31 cellular contexts compared by ENCODE assay signal in the genomic region with DNA sequence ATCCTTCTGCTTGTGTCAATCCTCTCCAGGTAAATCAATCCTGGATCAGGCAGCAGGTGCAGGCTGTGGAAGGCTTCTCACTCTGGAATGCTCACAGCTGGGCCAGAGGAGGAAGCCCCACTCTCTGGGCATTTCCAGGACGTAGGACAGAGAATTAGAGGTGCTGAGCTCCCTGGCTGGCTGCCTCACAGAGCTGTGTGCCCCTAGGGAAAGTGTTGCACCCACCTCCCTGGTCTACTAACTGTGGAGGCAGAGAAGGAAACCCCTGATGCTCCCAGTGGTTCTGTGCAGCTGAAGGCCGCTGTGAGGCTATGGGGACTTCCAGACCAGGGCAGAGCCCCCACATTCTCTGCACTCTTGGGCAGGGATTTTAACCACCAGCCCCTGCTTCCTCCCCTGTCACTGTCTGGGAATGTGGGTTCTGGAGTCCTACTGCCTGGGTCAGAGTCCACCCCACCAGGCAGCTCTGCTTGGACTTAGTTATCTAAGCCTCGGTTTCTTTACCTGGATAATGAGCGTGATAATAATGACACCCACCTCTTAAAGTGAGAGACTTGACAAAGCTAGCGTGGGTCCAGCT.
A peak's percentile ranks its signal among the peaks of the same experiment; 100 is the strongest.
DNase-seq lines count a peak whose midpoint lies in the region; ATAC-seq, FAIRE-seq and TF ChIP-seq lines count a peak whose summit lies in the region.
"Had no signal": no experiment of that assay in that cellular context is flagged by ENCODE, and none has a peak within 500 bp of the region (broad histone marks: within the 10 kb centered on the region; RNA-seq: fewer than 3 reads in every experiment).

No MANE protein-coding gene starts in this region.

- peaks cover 0 to 4% (median 0%) of the 10 kb centered on the region in 5 donors for H3K27me3 Mint-ChIP-seq in naive thymus-derived CD4-positive, alpha-beta T cell

- H2AFZ ChIP-seq in HepG2 (ENCODE audit: low read length), result no peak overlapping the region
- no peak overlapping the region for H2AFZ ChIP-seq in smooth muscle cell (ENCODE audit: low read depth)
- H2AFZ ChIP-seq: parathyroid adenoma had no signal

- ATAC-seq in HepG2, result peak; percentile 69
- ATAC-seq in naive thymus-derived CD4-positive, alpha-beta T cell, result no peak
- ATAC-seq: Panc1, right cardiac atrium had no signal

- H3K27ac Mint-ChIP-seq in naive thymus-derived CD4-positive, alpha-beta T cell, result no peak overlapping the region
- H3K27ac Mint-ChIP-seq: activated CD4-positive, alpha-beta memory T cell treated with anti-CD3 and anti-CD28 coated beads, Interleukin-2, amount 10 ng/mL, durations not matched to agents 7 days and 5 days; IgD-negative memory B cell; natural killer cell treated with Interleukin-12 subunit alpha and Interleukin-12 subunit beta and Interleukin-15 and Interleukin-18, amount 100 ng/mL, for 72 hours; T-helper 2 cell treated with Interferon-gamma antibody and Interleukin-4, amounts not matched to agents 5 μg/mL and 100 μg/mL, for 36 hours had no signal

- no peaks in the 10 kb centered on the region for H3K9me3 Mint-ChIP-seq in naive thymus-derived CD4-positive, alpha-beta T cell
- H3K9me3 Mint-ChIP-seq: activated CD4-positive, alpha-beta memory T cell treated with anti-CD3 and anti-CD28 coated beads, Interleukin-2, amount 10 ng/mL, durations not matched to agents 7 days and 5 days; IgD-negative memory B cell; natural killer cell treated with Interleukin-12 subunit alpha and Interleukin-12 subunit beta and Interleukin-15 and Interleukin-18, amount 100 ng/mL, for 72 hours; T-helper 2 cell treated with Interferon-gamma antibody and Interleukin-4, amounts not matched to agents 5 μg/mL and 100 μg/mL, for 36 hours had no signal

- no peaks in the 10 kb centered on the region for H3K36me3 ChIP-seq in HepG2 (replicated peaks in 1 of 2; ENCODE audit: control insufficient read depth in 1 of 2, insufficient read depth in 2 of 2, low read length in 2 of 2)
- H3K36me3 ChIP-seq in smooth muscle cell (ENCODE audit: low read depth), result no peaks in the 10 kb centered on the region
- no peaks in the 10 kb centered on the region for H3K36me3 ChIP-seq in naive thymus-derived CD4-positive, alpha-beta T cell (ENCODE audit: control insufficient read depth in 2 of 3, insufficient read depth in 3 of 3, low read length in 3 of 3)
- H3K36me3 ChIP-seq: adrenal gland, stomach had no signal

- intact Hi-C loops in HepG2 (cut with micrococcal nuclease; ENCODE audit: unreplicated experiment), result loop anchor here (10.0 kb wide), 1 partner anchor 95 kb away; no protein-coding TSS in a partner anchor
- intact Hi-C loops in naive thymus-derived CD4-positive, alpha-beta T cell (cut with micrococcal nuclease), result no loop called here

- WGBS in HepG2 (ENCODE audit: low lambda C conversion rate), result 0% methylated on average over 2 of the region's 5 CpGs
- WGBS in smooth muscle cell (ENCODE audit: low lambda C conversion rate), result 66% methylated on average over 5 of the region's 5 CpGs

- no peak for FAIRE-seq in HepG2 (lab: Jason Lieb, UNC)
- FAIRE-seq: bronchial epithelial cell, colon, H54 had no signal

- H4K20me1 ChIP-seq in HepG2 (ENCODE audit: insufficient read depth, low read length), result no peaks in the 10 kb centered on the region
- H4K20me1 ChIP-seq in smooth muscle cell (ENCODE audit: low read depth), result no peaks in the 10 kb centered on the region

- POLR2A ChIA-PET in HepG2 (lab: Yijun Ruan, JAX), result no interaction called here
- POLR2A ChIA-PET in naive thymus-derived CD4-positive, alpha-beta T cell (lab: Charles Lee), result no interaction called here

- H3K79me2 ChIP-seq in HepG2 (ENCODE audit: insufficient read depth, low read length) (no peaks in the 10 kb centered on the region), smooth muscle cell (ENCODE audit: low read depth) (no peaks in the 10 kb centered on the region)
- H3K79me2 ChIP-seq: parathyroid adenoma had no signal

- BruUV-seq in HepG2 (replicated peaks; lab: Mats Ljungman, UMichigan), result no TSS peak

- H3K4me2 ChIP-seq in HepG2 (ENCODE audit: low read depth, low read length) (peak overlapping the region; percentile 37), smooth muscle cell (no peak overlapping the region)

- H3K9ac ChIP-seq in HepG2 (ENCODE audit: insufficient read depth, low read depth, low read length), result no peak overlapping the region
- H3K9ac ChIP-seq in smooth muscle cell (ENCODE audit: low read depth), result no peak overlapping the region
- H3K9ac ChIP-seq: parathyroid adenoma had no signal

- CTCF ChIA-PET in HepG2 (lab: Yijun Ruan, JAX; ENCODE audit: low intra/inter-chr PET ratio, low total read pairs), result no interaction called here
- CTCF ChIA-PET in naive thymus-derived CD4-positive, alpha-beta T cell (lab: Charles Lee), result no interaction called here

- H3K9me3 ChIP-seq in HepG2 (ENCODE audit: low read length) (no peaks in the 10 kb centered on the region), smooth muscle cell (replicated peaks; ENCODE audit: low read depth) (no peaks in the 10 kb centered on the region)
- no peaks in the 10 kb centered on the region for H3K9me3 ChIP-seq in naive thymus-derived CD4-positive, alpha-beta T cell (ENCODE audit: control insufficient read depth in 2 of 3, low read length in 3 of 3)
- H3K9me3 ChIP-seq: adrenal gland, stomach had no signal

- DNase-seq in ELR (ENCODE audit: low read depth), result peak; percentile 40
- peak; percentile 45 for DNase-seq in astrocyte of the hippocampus (ENCODE audit: low read depth, low spot score)
- peak; percentile 21 for DNase-seq in HepG2 (ENCODE audit: low spot score)
- DNase-seq in smooth muscle cell (lab: John Stamatoyannopoulos, UW; ENCODE audit: unreplicated experiment), result no peak
- no peak for DNase-seq in Ammon's horn (ENCODE audit: low spot score)
- no peak for DNase-seq in activated CD4-positive, CD25-positive, alpha-beta regulatory T cell treated with anti-CD3 and anti-CD28 coated beads, Interleukin-2, amount 50 U/mL, for 72 hours
- no peak for DNase-seq in naive thymus-derived CD4-positive, alpha-beta T cell
- DNase-seq: activated CD4-positive, alpha-beta memory T cell treated with anti-CD3 and anti-CD28 coated beads, Interleukin-2, amount 10 ng/mL, durations not matched to agents 7 days and 5 days; activated CD8-positive, alpha-beta memory T cell treated with anti-CD3 and anti-CD28 coated beads, Interleukin-2, amount 50 U/mL, for 4 hours; activated naive CD4-positive, alpha-beta T cell; adrenal gland; DMS79; effector memory CD4-positive, alpha-beta T cell; NCI-H1092; NCI-H1694; NCI-H446; NCI-H774; right cardiac atrium; SIG-M5; stimulated activated CD4-positive, alpha-beta T cell treated with anti-CD3 and anti-CD28 coated beads, Interleukin-12 subunit alpha, Interleukin-12 subunit beta, amount 100 ng/mL, for 4 hours; stimulated activated CD4-positive, alpha-beta T cell treated with anti-CD3 and anti-CD28 coated beads, Interleukin-2, amount 100 ng/mL, for 48 hours; stomach had no signal

- no peak for TF ChIP-seq POLR2A in HepG2 (IDR thresholded peaks at IDR 0.05; ENCODE audit: insufficient read depth in 1 of 2, low read depth in 2 of 2, low read length in 2 of 2)

- no peak overlapping the region for H3K4me3 Mint-ChIP-seq in naive thymus-derived CD4-positive, alpha-beta T cell
- H3K4me3 Mint-ChIP-seq: activated CD4-positive, alpha-beta memory T cell treated with anti-CD3 and anti-CD28 coated beads, Interleukin-2, amount 10 ng/mL, durations not matched to agents 7 days and 5 days; IgD-negative memory B cell; natural killer cell treated with Interleukin-12 subunit alpha and Interleukin-12 subunit beta and Interleukin-15 and Interleukin-18, amount 100 ng/mL, for 72 hours; T-helper 2 cell treated with Interferon-gamma antibody and Interleukin-4, amounts not matched to agents 5 μg/mL and 100 μg/mL, for 36 hours had no signal

- no peaks in the 10 kb centered on the region for H3K36me3 Mint-ChIP-seq in naive thymus-derived CD4-positive, alpha-beta T cell
- H3K36me3 Mint-ChIP-seq: IgD-negative memory B cell; natural killer cell treated with Interleukin-12 subunit alpha and Interleukin-12 subunit beta and Interleukin-15 and Interleukin-18, amount 100 ng/mL, for 72 hours had no signal

- H3K4me1 ChIP-seq in HepG2 (ENCODE audit: insufficient read depth, low read length) (peaks cover 22% of the 10 kb centered on the region), smooth muscle cell (ENCODE audit: low read depth) (peaks cover 5% of the 10 kb centered on the region)
- no peaks in the 10 kb centered on the region for H3K4me1 ChIP-seq in naive thymus-derived CD4-positive, alpha-beta T cell (ENCODE audit: control insufficient read depth in 2 of 2, insufficient read depth in 2 of 2, low read length in 2 of 2)

- H3K4me3 ChIP-seq in HepG2 (replicated peaks in 1 of 3; ENCODE audit: insufficient read depth in 1 of 3, low read depth in 2 of 3, low read length in 3 of 3) (no peak overlapping the region), smooth muscle cell (no peak overlapping the region)
- no peak overlapping the region for H3K4me3 ChIP-seq in naive thymus-derived CD4-positive, alpha-beta T cell (ENCODE audit: low read length)
- H3K4me3 ChIP-seq: adrenal gland, lung, stomach had no signal

- no peak for TF ChIP-seq CTCF in HepG2 (CRISPR knock-in tag; IDR thresholded peaks at IDR 0.05)
- TF ChIP-seq CTCF in smooth muscle cell (IDR thresholded peaks at IDR 0.05; ENCODE audit: borderline replicate concordance, insufficient read depth, poor library complexity, severe bottlenecking), result no peak

- no peak for TF ChIP-seq EP300 in HepG2 (IDR thresholded peaks at IDR 0.05; ENCODE audit: low read depth in 2 of 2, low read length in 2 of 2)
- no peak for TF ChIP-seq EP300 in HepG2 (CRISPR knock-in tag; IDR thresholded peaks at IDR 0.05; ENCODE audit: borderline replicate concordance)

- H3F3A ChIP-seq in smooth muscle cell (ENCODE audit: low read depth), result no peaks in the 10 kb centered on the region

- H3K4me1 Mint-ChIP-seq in naive thymus-derived CD4-positive, alpha-beta T cell, result no peaks in the 10 kb centered on the region
- H3K4me1 Mint-ChIP-seq: activated CD4-positive, alpha-beta memory T cell treated with anti-CD3 and anti-CD28 coated beads, Interleukin-2, amount 10 ng/mL, durations not matched to agents 7 days and 5 days; IgD-negative memory B cell had no signal

- H3K27ac ChIP-seq in HepG2 (ENCODE audit: extremely low read length, insufficient read depth, low read length), result no peak overlapping the region
- H3K27ac ChIP-seq in smooth muscle cell (ENCODE audit: low read depth), result peak overlapping the region; percentile 20
- no peak overlapping the region for H3K27ac ChIP-seq in naive thymus-derived CD4-positive, alpha-beta T cell (ENCODE audit: low read depth, low read length)
- H3K27ac ChIP-seq: adrenal gland, parathyroid adenoma had no signal

- TF ChIP-seq RAD21 in HepG2 (CRISPR knock-in tag; IDR thresholded peaks at IDR 0.05), result no peak

- H3K27me3 ChIP-seq in HepG2 (ENCODE audit: control insufficient read depth in 1 of 2, insufficient read depth in 2 of 2, low read length in 2 of 2) (peaks cover 0 to 9% of the 10 kb centered on the region in 2 experiments; a peak in 1 of 5 replicates), smooth muscle cell (ENCODE audit: low read depth) (no peaks in the 10 kb centered on the region)
- no peaks in the 10 kb centered on the region for H3K27me3 ChIP-seq in naive thymus-derived CD4-positive, alpha-beta T cell (ENCODE audit: control insufficient read depth in 2 of 2, insufficient read depth in 2 of 2, low read length in 2 of 2)
- H3K27me3 ChIP-seq: adrenal gland, stomach had no signal

- in situ Hi-C loops in HepG2 (cut with HindIII; ENCODE audit: extremely low pct_ligation_motif_present, low pct_unique_long_range_greater_than_20kb), result no loop called here

Comparison
In these comparisons a context has a peak if more than half of its experiments do, and no peak if none do; other contexts are left out.
1. DNase-seq: peak in ELR (single experiment), astrocyte of the hippocampus (single experiment) and HepG2 (single experiment); none in smooth muscle cell (single experiment), Ammon's horn (single experiment), activated CD4-positive, CD25-positive, alpha-beta regulatory T cell treated with anti-CD3 and anti-CD28 coated beads, Interleukin-2, amount 50 U/mL, for 72 hours (single experiment) and naive thymus-derived CD4-positive, alpha-beta T cell (0 of 9).